Comparison of ENCODE assay signal across 13 cellular contexts in the genomic region with DNA sequence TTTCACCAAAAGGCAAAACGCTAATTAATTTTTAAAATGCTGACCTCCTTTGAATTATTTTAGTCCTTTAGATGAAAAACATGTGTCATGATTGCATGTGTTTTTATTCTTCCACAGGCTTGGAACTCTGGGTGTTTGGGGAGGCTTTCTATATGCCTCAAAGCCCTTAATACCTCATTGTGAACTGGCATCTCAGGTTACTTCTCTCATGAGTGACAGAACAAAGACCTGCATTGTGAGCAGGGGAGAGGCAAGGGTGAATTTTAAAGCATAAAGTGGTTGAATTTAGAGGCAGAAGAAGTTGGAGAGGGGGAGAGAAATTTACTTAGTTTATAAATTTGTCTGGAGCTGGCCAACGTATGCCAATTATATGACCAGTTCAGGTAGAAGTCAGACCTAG.
"Had no signal": no experiment of that assay in that cellular context is flagged by ENCODE, and none has a peak within 500 bp of the region (broad histone marks: within the 10 kb centered on the region; RNA-seq: fewer than 3 reads in every experiment).

No MANE protein-coding gene starts in this region.

- H3K27me3 Mint-ChIP-seq: memory B cell had no signal

- H3K36me3 Mint-ChIP-seq: memory B cell, natural killer cell had no signal

- H3K27ac Mint-ChIP-seq: activated naive CD4-positive, alpha-beta T cell treated with anti-CD3 and anti-CD28 coated beads for 36 hours; memory B cell; natural killer cell had no signal

- H3K9me3 ChIP-seq: ascending aorta, sigmoid colon, thoracic aorta had no signal

- DNase-seq: activated naive CD4-positive, alpha-beta T cell treated with anti-CD3 and anti-CD28 coated beads for 36 hours; dermis blood vessel endothelial cell; head of caudate nucleus; natural killer cell; sigmoid colon; stimulated activated CD4-positive, alpha-beta T cell treated with anti-CD3 and anti-CD28 coated beads, Interleukin-1b, Interleukin-23, amount 100 ng/mL, for 48 hours; SW 1271 had no signal

- ATAC-seq: activated CD4-positive, CD25-positive, alpha-beta regulatory T cell treated with anti-CD3 and anti-CD28 coated beads, Interleukin-2, amount 50 U/mL, for 24 hours; left lobe of liver; natural killer cell had no signal

- H3K4me3 Mint-ChIP-seq: activated naive CD4-positive, alpha-beta T cell treated with anti-CD3 and anti-CD28 coated beads for 36 hours; memory B cell; natural killer cell had no signal

- H3K36me3 ChIP-seq: ascending aorta, sigmoid colon, thoracic aorta had no signal

- H3K27ac ChIP-seq: ascending aorta, epithelial cell of prostate, sigmoid colon, thoracic aorta had no signal

- H3K4me1 Mint-ChIP-seq: memory B cell, natural killer cell had no signal

- H3K9me3 Mint-ChIP-seq: natural killer cell had no signal

- H3K4me3 ChIP-seq: ascending aorta, sigmoid colon, thoracic aorta had no signal
